ENCODE assay signal across 1 cellular context in the genomic region with DNA sequence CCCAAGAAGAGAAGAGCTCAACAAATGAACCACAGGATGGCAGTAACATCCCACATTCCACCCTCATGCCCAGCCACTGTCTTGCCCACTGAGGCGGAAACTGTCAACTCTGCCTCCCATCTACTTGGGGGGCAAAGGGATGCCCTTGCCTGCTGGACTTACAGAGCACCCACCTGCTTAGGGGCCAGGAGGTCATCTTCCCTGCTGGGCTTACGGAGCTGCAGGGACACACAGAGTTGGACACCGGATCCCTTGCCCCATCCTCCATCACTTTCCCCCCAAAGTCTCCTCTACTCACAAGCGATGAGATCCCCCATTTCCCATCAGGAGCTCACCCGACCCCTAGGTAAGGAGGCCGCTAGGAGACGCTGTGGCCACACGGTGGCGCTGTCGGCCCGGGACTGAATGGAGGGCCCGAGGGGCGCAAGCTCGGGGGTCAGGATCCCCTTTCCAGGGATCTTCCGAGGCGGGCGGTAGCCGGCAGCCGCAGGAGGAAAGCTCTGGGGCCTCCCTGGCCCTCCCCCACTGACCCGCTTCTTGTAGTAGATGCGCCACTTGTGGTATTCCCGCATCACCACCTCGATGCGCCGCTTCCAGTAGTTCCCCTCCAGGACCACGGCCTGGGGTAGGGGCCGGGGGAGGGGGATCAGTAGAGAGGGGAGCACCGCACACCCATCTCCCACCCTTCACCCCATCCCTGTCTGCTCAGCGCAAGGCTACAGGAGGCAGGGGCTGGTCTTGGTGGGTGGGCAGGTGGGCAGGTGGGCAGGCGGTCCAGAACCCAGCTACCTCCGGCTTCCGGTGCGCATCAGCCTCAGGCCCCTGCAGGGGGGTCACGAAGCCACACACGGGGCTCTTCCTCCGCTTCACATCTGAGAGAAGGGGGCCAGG.
A peak's percentile ranks its signal among the peaks of the same experiment; 100 is the strongest.
TF ChIP-seq lines count a peak whose summit lies in the region.

No MANE protein-coding gene starts in this region.

TF ChIP-seq in HEK293, 187 proteins besides CTCF, POLR2A, EP300 and RAD21 (continued from another document):
- TF ChIP-seq ZNF112 (tag by site-specific recombination; IDR thresholded peaks at IDR 0.05), result no peak
- TF ChIP-seq ZNF843 (tag by site-specific recombination; IDR thresholded peaks at IDR 0.05), result no peak
- no peak for TF ChIP-seq ZNF311 (tag by site-specific recombination; IDR thresholded peaks at IDR 0.05; ENCODE audit: borderline replicate concordance)
- no peak for TF ChIP-seq ZNF510 (tag by site-specific recombination; IDR thresholded peaks at IDR 0.05; ENCODE audit: insufficient replicate concordance)
- no peak for TF ChIP-seq ZNF501 (tag by site-specific recombination; IDR thresholded peaks at IDR 0.05)
- TF ChIP-seq, protein P1, sequence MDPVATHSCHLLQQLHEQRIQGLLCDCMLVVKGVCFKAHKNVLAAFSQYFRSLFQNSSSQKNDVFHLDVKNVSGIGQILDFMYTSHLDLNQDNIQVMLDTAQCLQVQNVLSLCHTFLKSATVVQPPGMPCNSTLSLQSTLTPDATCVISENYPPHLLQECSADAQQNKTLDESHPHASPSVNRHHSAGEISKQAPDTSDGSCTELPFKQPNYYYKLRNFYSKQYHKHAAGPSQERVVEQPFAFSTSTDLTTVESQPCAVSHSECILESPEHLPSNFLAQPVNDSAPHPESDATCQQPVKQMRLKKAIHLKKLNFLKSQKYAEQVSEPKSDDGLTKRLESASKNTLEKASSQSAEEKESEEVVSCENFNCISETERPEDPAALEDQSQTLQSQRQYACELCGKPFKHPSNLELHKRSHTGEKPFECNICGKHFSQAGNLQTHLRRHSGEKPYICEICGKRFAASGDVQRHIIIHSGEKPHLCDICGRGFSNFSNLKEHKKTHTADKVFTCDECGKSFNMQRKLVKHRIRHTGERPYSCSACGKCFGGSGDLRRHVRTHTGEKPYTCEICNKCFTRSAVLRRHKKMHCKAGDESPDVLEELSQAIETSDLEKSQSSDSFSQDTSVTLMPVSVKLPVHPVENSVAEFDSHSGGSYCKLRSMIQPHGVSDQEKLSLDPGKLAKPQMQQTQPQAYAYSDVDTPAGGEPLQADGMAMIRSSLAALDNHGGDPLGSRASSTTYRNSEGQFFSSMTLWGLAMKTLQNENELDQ (tag by site-specific recombination; IDR thresholded peaks at IDR 0.05; ENCODE audit: low read depth), result no peak
- TF ChIP-seq, protein P2, sequence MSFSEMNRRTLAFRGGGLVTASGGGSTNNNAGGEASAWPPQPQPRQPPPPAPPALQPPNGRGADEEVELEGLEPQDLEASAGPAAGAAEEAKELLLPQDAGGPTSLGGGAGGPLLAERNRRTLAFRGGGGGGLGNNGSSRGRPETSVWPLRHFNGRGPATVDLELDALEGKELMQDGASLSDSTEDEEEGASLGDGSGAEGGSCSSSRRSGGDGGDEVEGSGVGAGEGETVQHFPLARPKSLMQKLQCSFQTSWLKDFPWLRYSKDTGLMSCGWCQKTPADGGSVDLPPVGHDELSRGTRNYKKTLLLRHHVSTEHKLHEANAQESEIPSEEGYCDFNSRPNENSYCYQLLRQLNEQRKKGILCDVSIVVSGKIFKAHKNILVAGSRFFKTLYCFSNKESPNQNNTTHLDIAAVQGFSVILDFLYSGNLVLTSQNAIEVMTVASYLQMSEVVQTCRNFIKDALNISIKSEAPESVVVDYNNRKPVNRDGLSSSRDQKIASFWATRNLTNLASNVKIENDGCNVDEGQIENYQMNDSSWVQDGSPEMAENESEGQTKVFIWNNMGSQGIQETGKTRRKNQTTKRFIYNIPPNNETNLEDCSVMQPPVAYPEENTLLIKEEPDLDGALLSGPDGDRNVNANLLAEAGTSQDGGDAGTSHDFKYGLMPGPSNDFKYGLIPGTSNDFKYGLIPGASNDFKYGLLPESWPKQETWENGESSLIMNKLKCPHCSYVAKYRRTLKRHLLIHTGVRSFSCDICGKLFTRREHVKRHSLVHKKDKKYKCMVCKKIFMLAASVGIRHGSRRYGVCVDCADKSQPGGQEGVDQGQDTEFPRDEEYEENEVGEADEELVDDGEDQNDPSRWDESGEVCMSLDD (tag by site-specific recombination; IDR thresholded peaks at IDR 0.05), result 0 out of 2 replicates have a peak, but pooled peaks have one; percentile 29
- no peak for TF ChIP-seq ZNF514 (tag by site-specific recombination; IDR thresholded peaks at IDR 0.05)
